ENCODE assay signal across 13 cellular contexts in the genomic region with DNA sequence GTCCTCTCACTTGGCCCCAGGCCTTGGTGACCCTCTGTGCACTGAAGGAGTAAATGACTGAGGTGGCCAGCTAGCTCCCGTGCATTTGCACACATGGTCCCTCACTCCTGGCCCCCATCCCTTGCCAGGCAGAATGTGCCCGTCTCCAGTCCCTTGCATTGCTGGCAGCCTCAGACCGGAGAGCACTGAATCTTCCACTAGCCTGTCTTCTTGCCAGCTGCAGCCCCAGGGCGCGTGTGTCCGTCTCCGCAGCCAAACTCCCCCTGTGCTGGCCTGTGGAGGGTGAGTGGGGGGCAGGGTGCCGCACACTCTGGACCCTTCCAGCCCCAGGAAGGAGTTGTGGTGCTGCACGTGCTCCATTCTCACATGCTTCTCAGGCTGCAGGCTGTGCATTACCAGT. TPM values are rescaled to one million over a fixed set of nuclear protein-coding genes. Genes with fewer than 3 reads are reported as not detected.
DNase-seq lines count a peak whose midpoint lies in the region; ATAC-seq and TF ChIP-seq lines count a peak whose summit lies in the region.
"Had no signal": no experiment of that assay in that cellular context is flagged by ENCODE, and none has a peak within 500 bp of the region (broad histone marks: within the 10 kb centered on the region; RNA-seq: fewer than 3 reads in every experiment).

No MANE protein-coding gene starts in this region.

- DNase-seq in activated CD4-positive, alpha-beta T cell treated with anti-CD3 and anti-CD28 coated beads, Interleukin-2, amount 10 ng/mL, durations not matched to agents 7 days and 5 days: no peak
- no peak for DNase-seq in activated CD4-positive, alpha-beta T cell treated with anti-CD3 and anti-CD28 coated beads for 48 hours
- DNase-seq in DND-41: no peak
- no peak for DNase-seq in activated T-helper 1 cell treated with anti-CD3 and anti-CD28 coated beads, Interleukin-12 subunit alpha, Interleukin-12 subunit beta, Interleukin-2, Interleukin-4 antibody, amounts not matched to agents 30 ng/mL and 10 ng/mL and 1 ng/mL, durations not matched to agents 14 hours and 24 hours and 36 hours (ENCODE audit: low spot score)
- no peak for DNase-seq in naive thymus-derived CD8-positive, alpha-beta T cell
- DNase-seq in GM19240 (ENCODE audit: insufficient read length, low spot score): no peak
- DNase-seq: activated CD4-positive, alpha-beta T cell treated with anti-CD3 and anti-CD28 coated beads for 1 hour had no signal

- peaks cover 54% of the 10 kb centered on the region for H3K36me3 Mint-ChIP-seq in activated CD4-positive, alpha-beta T cell treated with anti-CD3 and anti-CD28 coated beads, Interleukin-2, amount 10 ng/mL, durations not matched to agents 7 days and 5 days (ENCODE audit: low read depth)
- peaks cover 14% of the 10 kb centered on the region for H3K36me3 Mint-ChIP-seq in activated T-helper 1 cell treated with anti-CD3 and anti-CD28 coated beads, Interleukin-12 subunit alpha, Interleukin-12 subunit beta, Interleukin-2, Interleukin-4 antibody, amounts not matched to agents 30 ng/mL and 10 ng/mL and 1 ng/mL, durations not matched to agents 14 hours and 24 hours and 36 hours (ENCODE audit: low read depth)
- peaks cover 0 to 3% (median 0%) of the 10 kb centered on the region in 3 donors for H3K36me3 Mint-ChIP-seq in naive thymus-derived CD8-positive, alpha-beta T cell

- H3K27ac ChIP-seq in DND-41 (ENCODE audit: low read length): peak overlapping the region; percentile 21; the same call in 1 of the 2 replicates
- H3K27ac ChIP-seq: ovary had no signal

- H3K4me1 Mint-ChIP-seq in activated CD4-positive, alpha-beta T cell treated with anti-CD3 and anti-CD28 coated beads, Interleukin-2, amount 10 ng/mL, durations not matched to agents 7 days and 5 days: peaks cover 99% of the 10 kb centered on the region
- peaks cover 99% of the 10 kb centered on the region for H3K4me1 Mint-ChIP-seq in activated T-helper 1 cell treated with anti-CD3 and anti-CD28 coated beads, Interleukin-12 subunit alpha, Interleukin-12 subunit beta, Interleukin-2, Interleukin-4 antibody, amounts not matched to agents 30 ng/mL and 10 ng/mL and 1 ng/mL, durations not matched to agents 14 hours and 24 hours and 36 hours (ENCODE audit: low read depth)
- peaks cover 60 to 100% (median 99%) of the 10 kb centered on the region in 4 donors for H3K4me1 Mint-ChIP-seq in naive thymus-derived CD8-positive, alpha-beta T cell

- H3K27ac Mint-ChIP-seq in activated CD4-positive, alpha-beta T cell treated with anti-CD3 and anti-CD28 coated beads, Interleukin-2, amount 10 ng/mL, durations not matched to agents 7 days and 5 days: peak overlapping the region; percentile 92
- H3K27ac Mint-ChIP-seq in activated T-helper 1 cell treated with anti-CD3 and anti-CD28 coated beads, Interleukin-12 subunit alpha, Interleukin-12 subunit beta, Interleukin-2, Interleukin-4 antibody, amounts not matched to agents 30 ng/mL and 10 ng/mL and 1 ng/mL, durations not matched to agents 14 hours and 24 hours and 36 hours: peak overlapping the region; percentile 85
- H3K27ac Mint-ChIP-seq in naive thymus-derived CD8-positive, alpha-beta T cell: peak overlapping the region; percentile 63 to 96 (median 92)

- H4K20me1 ChIP-seq in DND-41 (ENCODE audit: insufficient read depth, low read length): peaks cover 84% of the 10 kb centered on the region

- H3K27me3 ChIP-seq in DND-41 (ENCODE audit: insufficient read depth, low read length, poor library complexity): no peaks in the 10 kb centered on the region
- H3K27me3 ChIP-seq: ovary, stomach had no signal

- H3K4me3 ChIP-seq in DND-41 (ENCODE audit: low read depth in 1 of 2, low read length in 2 of 2): no peak overlapping the region
- H3K4me3 ChIP-seq: lung, ovary, skin epidermis, stomach had no signal

- CTCF ChIA-PET in activated CD4-positive, alpha-beta T cell treated with anti-CD3 and anti-CD28 coated beads, Interleukin-2, amount 10 ng/mL, durations not matched to agents 7 days and 5 days (lab: Charles Lee): interaction anchor here (1.0 to 8.8 kb wide), 5 partner anchors 8 to 21 kb away, joined by 3 to 60 read pairs (median 4); no protein-coding TSS in a partner anchor

- no peak overlapping the region for H3K4me2 ChIP-seq in DND-41 (ENCODE audit: insufficient read depth, low read length)

- ATAC-seq in DND-41 (ENCODE audit: insufficient read depth, low read depth) (no peak), GM19467 (IDR thresholded peaks at IDR 0.05; ENCODE audit: unreplicated experiment) (no peak), HG02763 (IDR thresholded peaks at IDR 0.05; ENCODE audit: unreplicated experiment) (no peak)
- ATAC-seq in naive thymus-derived CD8-positive, alpha-beta T cell: no peak

- H3K79me2 ChIP-seq in DND-41 (ENCODE audit: insufficient read depth, low read length): peaks cover 97% of the 10 kb centered on the region

- H3K4me3 Mint-ChIP-seq in activated CD4-positive, alpha-beta T cell treated with anti-CD3 and anti-CD28 coated beads, Interleukin-2, amount 10 ng/mL, durations not matched to agents 7 days and 5 days: peak overlapping the region; percentile 44
- no peak overlapping the region for H3K4me3 Mint-ChIP-seq in activated T-helper 1 cell treated with anti-CD3 and anti-CD28 coated beads, Interleukin-12 subunit alpha, Interleukin-12 subunit beta, Interleukin-2, Interleukin-4 antibody, amounts not matched to agents 30 ng/mL and 10 ng/mL and 1 ng/mL, durations not matched to agents 14 hours and 24 hours and 36 hours
- H3K4me3 Mint-ChIP-seq in naive thymus-derived CD8-positive, alpha-beta T cell: peak overlapping the region in 9 of 10 donors; percentile 52 to 86 (median 63)

- no peak for TF ChIP-seq CTCF in DND-41 (IDR thresholded peaks at IDR 0.05; ENCODE audit: borderline replicate concordance, extremely low read depth, low read length, poor library complexity, severe bottlenecking)

- H3K9ac ChIP-seq in DND-41 (ENCODE audit: low read depth, low read length): no peak overlapping the region

- peaks cover 49% of the 10 kb centered on the region for H3K4me1 ChIP-seq in DND-41 (ENCODE audit: insufficient read depth, low read length)

- no peaks in the 10 kb centered on the region for H3K9me3 ChIP-seq in DND-41 (ENCODE audit: insufficient read depth, low read length, severe bottlenecking)
- H3K9me3 ChIP-seq: ovary, stomach had no signal

- no peaks in the 10 kb centered on the region for H3K36me3 ChIP-seq in DND-41 (ENCODE audit: insufficient read depth, low read length)
- H3K36me3 ChIP-seq: ovary, stomach had no signal

- H2AFZ ChIP-seq in DND-41 (ENCODE audit: low read depth, low read length): no peak overlapping the region

- H3K9me3 Mint-ChIP-seq in activated CD4-positive, alpha-beta T cell treated with anti-CD3 and anti-CD28 coated beads, Interleukin-2, amount 10 ng/mL, durations not matched to agents 7 days and 5 days: no peaks in the 10 kb centered on the region
- H3K9me3 Mint-ChIP-seq in activated T-helper 1 cell treated with anti-CD3 and anti-CD28 coated beads, Interleukin-12 subunit alpha, Interleukin-12 subunit beta, Interleukin-2, Interleukin-4 antibody, amounts not matched to agents 30 ng/mL and 10 ng/mL and 1 ng/mL, durations not matched to agents 14 hours and 24 hours and 36 hours: no peaks in the 10 kb centered on the region
- no peaks in the 10 kb centered on the region for H3K9me3 Mint-ChIP-seq in naive thymus-derived CD8-positive, alpha-beta T cell

- POLR2A ChIA-PET in activated CD4-positive, alpha-beta T cell treated with anti-CD3 and anti-CD28 coated beads, Interleukin-2, amount 10 ng/mL, durations not matched to agents 7 days and 5 days (lab: Charles Lee): no interaction called here
- POLR2A ChIA-PET in naive thymus-derived CD8-positive, alpha-beta T cell (lab: Charles Lee): interaction anchor here (1.5 to 15.8 kb wide), 2 partner anchors 14 to 23 kb away, joined by 4 to 194 read pairs; no protein-coding TSS in a partner anchor

- intact Hi-C loops in activated T-helper 1 cell treated with anti-CD3 and anti-CD28 coated beads, Interleukin-12 subunit alpha, Interleukin-12 subunit beta, Interleukin-2, Interleukin-4 antibody, amounts not matched to agents 30 ng/mL and 10 ng/mL and 1 ng/mL, durations not matched to agents 14 hours and 24 hours and 36 hours (cut with micrococcal nuclease): no loop called here

- no peaks in the 10 kb centered on the region for H3K27me3 Mint-ChIP-seq in activated CD4-positive, alpha-beta T cell treated with anti-CD3 and anti-CD28 coated beads, Interleukin-2, amount 10 ng/mL, durations not matched to agents 7 days and 5 days
- H3K27me3 Mint-ChIP-seq in activated T-helper 1 cell treated with anti-CD3 and anti-CD28 coated beads, Interleukin-12 subunit alpha, Interleukin-12 subunit beta, Interleukin-2, Interleukin-4 antibody, amounts not matched to agents 30 ng/mL and 10 ng/mL and 1 ng/mL, durations not matched to agents 14 hours and 24 hours and 36 hours (ENCODE audit: insufficient read depth): no peaks in the 10 kb centered on the region
- H3K27me3 Mint-ChIP-seq in naive thymus-derived CD8-positive, alpha-beta T cell: no peaks in the 10 kb centered on the region

RNA-seq across cellular contexts. Expression of a gene that starts 35.9 kb away (rescaled TPM):
- total RNA-seq in activated CD4-positive, alpha-beta T cell treated with anti-CD3 and anti-CD28 coated beads, Interleukin-2, amount 10 ng/mL, durations not matched to agents 7 days and 5 days: 100 to 1,000 TPM; 140 to 165 TPM
- total RNA-seq in activated T-helper 1 cell treated with anti-CD3 and anti-CD28 coated beads, Interleukin-12 subunit alpha, Interleukin-12 subunit beta, Interleukin-2, Interleukin-4 antibody, amounts not matched to agents 30 ng/mL and 10 ng/mL and 1 ng/mL, durations not matched to agents 14 hours and 24 hours and 36 hours: 54.6 and 55.7 TPM in 2 replicates
- total RNA-seq in naive thymus-derived CD8-positive, alpha-beta T cell: 100 to 1,000 TPM; 130 to 141 TPM
- polyA plus RNA-seq in naive thymus-derived CD8-positive, alpha-beta T cell: 10 to 100 TPM; 37.7 to 64.3 (median 46.3) TPM
